1 cellular context compared by ENCODE assay signal in genomic region chr17:64635647-64636305, GRCh38.
TF ChIP-seq lines count a peak whose summit lies in the region.

No MANE protein-coding gene starts in this region.

TF ChIP-seq in K562, 482 proteins besides CTCF, POLR2A, EP300 and RAD21 (continued from another document and continues in another):
- TF ChIP-seq HNRNPK (IDR thresholded peaks at IDR 0.05; ENCODE audit: low read depth, low read length, poor library complexity, severe bottlenecking) (no peak), ELK3 (CRISPR knock-in tag; IDR thresholded peaks at IDR 0.05) (no peak), E4F1 (CRISPR knock-in tag; IDR thresholded peaks at IDR 0.05; ENCODE audit: borderline replicate concordance) (no peak), NFE2L1 (tag; IDR thresholded peaks at IDR 0.05; ENCODE audit: borderline replicate concordance, low read depth) (peak; percentile 90), ZNF316 (IDR thresholded peaks at IDR 0.05) (peak; percentile 97), ZKSCAN3 (CRISPR knock-in tag; IDR thresholded peaks at IDR 0.05) (no peak), PHB (CRISPR knock-in tag; IDR thresholded peaks at IDR 0.05) (no peak), CEBPZ (IDR thresholded peaks at IDR 0.05; ENCODE audit: borderline replicate concordance, low read depth, low read length) (no peak), ZNF586 (CRISPR knock-in tag; conservative IDR thresholded peaks at IDR 0.05) (no peak), DDX20 (tag; IDR thresholded peaks at IDR 0.05; ENCODE audit: low read depth) (no peak), MAFF (IDR thresholded peaks at IDR 0.05; ENCODE audit: low read length) (peak; percentile 91), LARP7 (IDR thresholded peaks at IDR 0.05) (no peak), RBM22 (IDR thresholded peaks at IDR 0.05; ENCODE audit: low read depth, low read length, poor library complexity, severe bottlenecking) (no peak), E2F8 (IDR thresholded peaks at IDR 0.05; ENCODE audit: low read depth, partially characterized antibody) (no peak), RBM39 (optimal IDR thresholded peaks at IDR 0.05; ENCODE audit: low read depth, low read length) (no peak), PCBP2 (IDR thresholded peaks at IDR 0.05; ENCODE audit: low read depth, low read length, poor library complexity, severe bottlenecking) (no peak), EZH2 (IDR thresholded peaks at IDR 0.05; ENCODE audit: borderline replicate concordance, low read depth, low read length) (no peak), RCOR1 (IDR thresholded peaks at IDR 0.05; ENCODE audit: borderline replicate concordance in 1 of 2, low read depth in 2 of 2, low read length in 2 of 2) (no peak), ZNF764 (CRISPR knock-in tag; IDR thresholded peaks at IDR 0.05; ENCODE audit: low read depth) (no peak), BCOR (IDR thresholded peaks at IDR 0.05) (no peak), ZNF707 (CRISPR knock-in tag; conservative IDR thresholded peaks at IDR 0.05) (no peak), XRCC3 (IDR thresholded peaks at IDR 0.05) (no peak), JUNB (CRISPR knock-in tag; conservative IDR thresholded peaks at IDR 0.05) (no peak), NFYB (IDR thresholded peaks at IDR 0.05; ENCODE audit: extremely low read depth, insufficient read length) (no peak), SREBF2 (CRISPR knock-in tag; IDR thresholded peaks at IDR 0.05) (no peak), FOXM1 (IDR thresholded peaks at IDR 0.05; ENCODE audit: low read depth) (no peak), FOXM1 (CRISPR knock-in tag; IDR thresholded peaks at IDR 0.05; ENCODE audit: low read depth) (no peak), EHMT2 (IDR thresholded peaks at IDR 0.05) (no peak), E2F3 (CRISPR knock-in tag; IDR thresholded peaks at IDR 0.05) (no peak), ZNF134 (CRISPR knock-in tag; conservative IDR thresholded peaks at IDR 0.05) (no peak), ZNF143 (CRISPR knock-in tag; IDR thresholded peaks at IDR 0.05) (no peak), MAFK (IDR thresholded peaks at IDR 0.05; ENCODE audit: low read length) (peak; percentile 87), NFIC (IDR thresholded peaks at IDR 0.05) (peak; percentile 73), ZNF41 (CRISPR knock-in tag; conservative IDR thresholded peaks at IDR 0.05) (no peak), RFX7 (CRISPR knock-in tag; IDR thresholded peaks at IDR 0.05) (no peak), SIRT6 (IDR thresholded peaks at IDR 0.05; ENCODE audit: low read depth, low read length) (no peak), SIN3B (IDR thresholded peaks at IDR 0.05; ENCODE audit: low read depth) (no peak), C11orf30 (IDR thresholded peaks at IDR 0.05; ENCODE audit: low read depth) (peak; percentile 95), MAFG (tag; conservative IDR thresholded peaks at IDR 0.05) (peak; percentile 96)
- TF ChIP-seq, protein P1, sequence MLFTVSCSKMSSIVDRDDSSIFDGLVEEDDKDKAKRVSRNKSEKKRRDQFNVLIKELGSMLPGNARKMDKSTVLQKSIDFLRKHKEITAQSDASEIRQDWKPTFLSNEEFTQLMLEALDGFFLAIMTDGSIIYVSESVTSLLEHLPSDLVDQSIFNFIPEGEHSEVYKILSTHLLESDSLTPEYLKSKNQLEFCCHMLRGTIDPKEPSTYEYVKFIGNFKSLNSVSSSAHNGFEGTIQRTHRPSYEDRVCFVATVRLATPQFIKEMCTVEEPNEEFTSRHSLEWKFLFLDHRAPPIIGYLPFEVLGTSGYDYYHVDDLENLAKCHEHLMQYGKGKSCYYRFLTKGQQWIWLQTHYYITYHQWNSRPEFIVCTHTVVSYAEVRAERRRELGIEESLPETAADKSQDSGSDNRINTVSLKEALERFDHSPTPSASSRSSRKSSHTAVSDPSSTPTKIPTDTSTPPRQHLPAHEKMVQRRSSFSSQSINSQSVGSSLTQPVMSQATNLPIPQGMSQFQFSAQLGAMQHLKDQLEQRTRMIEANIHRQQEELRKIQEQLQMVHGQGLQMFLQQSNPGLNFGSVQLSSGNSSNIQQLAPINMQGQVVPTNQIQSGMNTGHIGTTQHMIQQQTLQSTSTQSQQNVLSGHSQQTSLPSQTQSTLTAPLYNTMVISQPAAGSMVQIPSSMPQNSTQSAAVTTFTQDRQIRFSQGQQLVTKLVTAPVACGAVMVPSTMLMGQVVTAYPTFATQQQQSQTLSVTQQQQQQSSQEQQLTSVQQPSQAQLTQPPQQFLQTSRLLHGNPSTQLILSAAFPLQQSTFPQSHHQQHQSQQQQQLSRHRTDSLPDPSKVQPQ (CRISPR knock-in tag; IDR thresholded peaks at IDR 0.05; ENCODE audit: borderline replicate concordance) = no peak
- TF ChIP-seq, protein P2, sequence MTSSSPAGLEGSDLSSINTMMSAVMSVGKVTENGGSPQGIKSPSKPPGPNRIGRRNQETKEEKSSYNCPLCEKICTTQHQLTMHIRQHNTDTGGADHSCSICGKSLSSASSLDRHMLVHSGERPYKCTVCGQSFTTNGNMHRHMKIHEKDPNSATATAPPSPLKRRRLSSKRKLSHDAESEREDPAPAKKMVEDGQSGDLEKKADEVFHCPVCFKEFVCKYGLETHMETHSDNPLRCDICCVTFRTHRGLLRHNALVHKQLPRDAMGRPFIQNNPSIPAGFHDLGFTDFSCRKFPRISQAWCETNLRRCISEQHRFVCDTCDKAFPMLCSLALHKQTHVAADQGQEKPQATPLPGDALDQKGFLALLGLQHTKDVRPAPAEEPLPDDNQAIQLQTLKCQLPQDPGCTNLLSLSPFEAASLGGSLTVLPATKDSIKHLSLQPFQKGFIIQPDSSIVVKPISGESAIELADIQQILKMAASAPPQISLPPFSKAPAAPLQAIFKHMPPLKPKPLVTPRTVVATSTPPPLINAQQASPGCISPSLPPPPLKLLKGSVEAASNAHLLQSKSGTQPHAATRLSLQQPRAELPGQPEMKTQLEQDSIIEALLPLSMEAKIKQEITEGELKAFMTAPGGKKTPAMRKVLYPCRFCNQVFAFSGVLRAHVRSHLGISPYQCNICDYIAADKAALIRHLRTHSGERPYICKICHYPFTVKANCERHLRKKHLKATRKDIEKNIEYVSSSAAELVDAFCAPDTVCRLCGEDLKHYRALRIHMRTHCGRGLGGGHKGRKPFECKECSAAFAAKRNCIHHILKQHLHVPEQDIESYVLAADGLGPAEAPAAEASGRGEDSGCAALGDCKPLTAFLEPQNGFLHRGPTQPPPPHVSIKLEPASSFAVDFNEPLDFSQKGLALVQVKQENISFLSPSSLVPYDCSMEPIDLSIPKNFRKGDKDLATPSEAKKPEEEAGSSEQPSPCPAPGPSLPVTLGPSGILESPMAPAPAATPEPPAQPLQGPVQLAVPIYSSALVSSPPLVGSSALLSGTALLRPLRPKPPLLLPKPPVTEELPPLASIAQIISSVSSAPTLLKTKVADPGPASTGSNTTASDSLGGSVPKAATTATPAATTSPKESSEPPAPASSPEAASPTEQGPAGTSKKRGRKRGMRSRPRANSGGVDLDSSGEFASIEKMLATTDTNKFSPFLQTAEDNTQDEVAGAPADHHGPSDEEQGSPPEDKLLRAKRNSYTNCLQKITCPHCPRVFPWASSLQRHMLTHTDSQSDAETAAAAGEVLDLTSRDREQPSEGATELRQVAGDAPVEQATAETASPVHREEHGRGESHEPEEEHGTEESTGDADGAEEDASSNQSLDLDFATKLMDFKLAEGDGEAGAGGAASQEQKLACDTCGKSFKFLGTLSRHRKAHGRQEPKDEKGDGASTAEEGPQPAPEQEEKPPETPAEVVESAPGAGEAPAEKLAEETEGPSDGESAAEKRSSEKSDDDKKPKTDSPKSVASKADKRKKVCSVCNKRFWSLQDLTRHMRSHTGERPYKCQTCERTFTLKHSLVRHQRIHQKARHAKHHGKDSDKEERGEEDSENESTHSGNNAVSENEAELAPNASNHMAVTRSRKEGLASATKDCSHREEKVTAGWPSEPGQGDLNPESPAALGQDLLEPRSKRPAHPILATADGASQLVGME (CRISPR knock-in tag; IDR thresholded peaks at IDR 0.05) = no peak
- TF ChIP-seq, protein P3, sequence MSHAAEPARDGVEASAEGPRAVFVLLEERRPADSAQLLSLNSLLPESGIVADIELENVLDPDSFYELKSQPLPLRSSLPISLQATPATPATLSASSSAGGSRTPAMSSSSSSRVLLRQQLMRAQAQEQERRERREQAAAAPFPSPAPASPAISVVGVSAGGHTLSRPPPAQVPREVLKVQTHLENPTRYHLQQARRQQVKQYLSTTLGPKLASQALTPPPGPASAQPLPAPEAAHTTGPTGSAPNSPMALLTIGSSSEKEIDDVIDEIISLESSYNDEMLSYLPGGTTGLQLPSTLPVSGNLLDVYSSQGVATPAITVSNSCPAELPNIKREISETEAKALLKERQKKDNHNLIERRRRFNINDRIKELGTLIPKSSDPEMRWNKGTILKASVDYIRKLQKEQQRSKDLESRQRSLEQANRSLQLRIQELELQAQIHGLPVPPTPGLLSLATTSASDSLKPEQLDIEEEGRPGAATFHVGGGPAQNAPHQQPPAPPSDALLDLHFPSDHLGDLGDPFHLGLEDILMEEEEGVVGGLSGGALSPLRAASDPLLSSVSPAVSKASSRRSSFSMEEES (CRISPR knock-in tag; IDR thresholded peaks at IDR 0.05) = no peak
- TF ChIP-seq, protein P4, sequence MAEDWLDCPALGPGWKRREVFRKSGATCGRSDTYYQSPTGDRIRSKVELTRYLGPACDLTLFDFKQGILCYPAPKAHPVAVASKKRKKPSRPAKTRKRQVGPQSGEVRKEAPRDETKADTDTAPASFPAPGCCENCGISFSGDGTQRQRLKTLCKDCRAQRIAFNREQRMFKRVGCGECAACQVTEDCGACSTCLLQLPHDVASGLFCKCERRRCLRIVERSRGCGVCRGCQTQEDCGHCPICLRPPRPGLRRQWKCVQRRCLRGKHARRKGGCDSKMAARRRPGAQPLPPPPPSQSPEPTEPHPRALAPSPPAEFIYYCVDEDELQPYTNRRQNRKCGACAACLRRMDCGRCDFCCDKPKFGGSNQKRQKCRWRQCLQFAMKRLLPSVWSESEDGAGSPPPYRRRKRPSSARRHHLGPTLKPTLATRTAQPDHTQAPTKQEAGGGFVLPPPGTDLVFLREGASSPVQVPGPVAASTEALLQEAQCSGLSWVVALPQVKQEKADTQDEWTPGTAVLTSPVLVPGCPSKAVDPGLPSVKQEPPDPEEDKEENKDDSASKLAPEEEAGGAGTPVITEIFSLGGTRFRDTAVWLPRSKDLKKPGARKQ (CRISPR knock-in tag; IDR thresholded peaks at IDR 0.05) = no peak
